9 cellular contexts compared by ENCODE assay signal in the genomic region with DNA sequence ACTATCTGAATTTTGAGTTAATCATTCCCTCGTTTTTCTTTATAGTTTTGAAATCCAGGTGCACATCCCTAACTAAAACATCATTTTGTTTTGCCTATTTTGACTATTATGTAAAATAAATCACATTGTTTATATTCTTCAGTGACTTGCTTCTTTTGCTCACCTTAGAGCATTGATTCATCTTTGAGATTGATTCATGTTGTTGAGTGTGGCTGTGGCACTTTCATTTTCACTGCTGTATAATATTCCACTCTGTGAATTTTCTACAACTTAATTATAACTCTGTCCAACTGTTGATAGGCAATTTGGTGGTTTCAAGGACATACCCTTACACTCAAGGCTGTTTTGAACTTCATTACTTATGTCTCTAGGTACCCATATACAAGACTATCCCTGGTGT. TPM values are rescaled to one million over a fixed set of nuclear protein-coding genes. Genes with fewer than 3 reads are reported as not detected.
"Had no signal": no experiment of that assay in that cellular context is flagged by ENCODE, and none has a peak within 500 bp of the region (broad histone marks: within the 10 kb centered on the region; RNA-seq: fewer than 3 reads in every experiment).

No MANE protein-coding gene starts in this region.

- FAIRE-seq: G401.6, GM12878, GM12891, GM12892, GM18507, GM19239 had no signal

- H3K4me3 ChIP-seq: GM12878 had no signal

- DNase-seq: GDM1, GF-D8 had no signal

- ATAC-seq: GM12878 had no signal

RNA-seq across cellular contexts. Expression of gene NKX2-5, which starts 12.5 kb away (rescaled TPM):
- total RNA-seq: G401, GM12878 had no signal
